In genomic region chrX:136067097-136067496, GRCh38 we compare ENCODE assay signal across 13 cellular contexts.
"Had no signal": no experiment of that assay in that cellular context is flagged by ENCODE, and none has a peak within 500 bp of the region (broad histone marks: within the 10 kb centered on the region; RNA-seq: fewer than 3 reads in every experiment).

No MANE protein-coding gene starts in this region.

- H3K4me1 ChIP-seq: body of pancreas, upper lobe of left lung had no signal

- H3K4me3 ChIP-seq: body of pancreas, ovary, upper lobe of left lung had no signal

- DNase-seq: activated CD4-positive, alpha-beta T cell treated with anti-CD3 and anti-CD28 coated beads for 1 hour; activated CD4-positive, alpha-beta T cell treated with anti-CD3 and anti-CD28 coated beads, Interleukin-2, amount 50 U/mL, for 48 hours; activated CD8-positive, alpha-beta memory T cell treated with anti-CD3 and anti-CD28 coated beads, Interleukin-2, amount 10 ng/mL, durations not matched to agents 7 days and 5 days; activated T-cell treated with anti-CD3 and anti-CD28 coated beads, Interleukin-2, amount 50 U/mL, for 24 hours; body of pancreas; cortex of kidney; effector CD4-positive, alpha-beta T cell; ovary; stimulated activated CD4-positive, alpha-beta T cell treated with anti-CD3 and anti-CD28 coated beads, Interleukin-15, amount 100 ng/mL, for 24 hours; stimulated activated CD4-positive, alpha-beta T cell treated with anti-CD3 and anti-CD28 coated beads, Interleukin-4, amount 100 ng/mL, for 1 hour; stimulated activated naive B cell treated with anti-CD40 and anti-IgM and Interleukin-4, amounts not matched to agents 10 μg/mL and 1 μg/mL and 100 μg/mL, for 72 hours; upper lobe of left lung had no signal

- H3K36me3 ChIP-seq: ovary, upper lobe of left lung had no signal

- H3K27me3 ChIP-seq: body of pancreas, ovary, upper lobe of left lung had no signal

- H3K9me3 ChIP-seq: body of pancreas, ovary had no signal

- H3K27ac ChIP-seq: body of pancreas, ovary, upper lobe of left lung, VCaP had no signal

- ATAC-seq: activated CD8-positive, alpha-beta memory T cell treated with anti-CD3 and anti-CD28 coated beads, Interleukin-2, amount 10 ng/mL, durations not matched to agents 7 days and 5 days; body of pancreas; stimulated activated naive B cell treated with anti-CD40 and anti-IgM and Interleukin-4, amounts not matched to agents 10 μg/mL and 1 μg/mL and 100 μg/mL, for 72 hours had no signal
